9 cellular contexts compared by ENCODE assay signal in the genomic region with DNA sequence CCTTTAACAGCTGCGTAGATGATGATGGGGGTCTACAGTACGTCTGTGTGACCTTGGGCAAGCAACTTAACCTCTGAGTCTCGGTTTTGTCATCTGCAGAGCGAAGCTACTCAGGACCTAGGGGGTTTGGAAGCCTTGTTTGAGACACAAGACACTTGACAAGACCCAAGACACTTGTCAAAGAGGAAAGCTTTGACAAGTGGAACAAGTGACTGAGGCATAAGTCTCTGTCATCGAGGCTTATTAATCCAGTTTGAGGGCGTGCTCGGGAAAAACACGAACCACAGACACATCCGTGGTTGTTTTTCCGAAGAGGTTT. TPM values are rescaled to one million over a fixed set of nuclear protein-coding genes. Genes with fewer than 3 reads are reported as not detected.
DNase-seq lines count a peak whose midpoint lies in the region; TF ChIP-seq lines count a peak whose summit lies in the region.
"Had no signal": no experiment of that assay in that cellular context is flagged by ENCODE, and none has a peak within 500 bp of the region (broad histone marks: within the 10 kb centered on the region; RNA-seq: fewer than 3 reads in every experiment).

No MANE protein-coding gene starts in this region.

- DNase-seq in GM20000 (ENCODE audit: low spot score): peak; percentile 32
- no peak for DNase-seq in fibroblast of pulmonary artery (ENCODE audit: low read depth)
- no peak for DNase-seq in sigmoid colon
- no peak for DNase-seq in NCI-H146 treated with DMSO at 0.1 percent for 48 hours (lab: John Stamatoyannopoulos, UW; ENCODE audit: unreplicated experiment)
- DNase-seq in COLO829 (ENCODE audit: low spot score): no peak
- DNase-seq in GOT3 (lab: John Stamatoyannopoulos, UW): no peak
- no peak for DNase-seq in NCI-H1105 treated with DMSO at 0.1 percent for 48 hours (lab: John Stamatoyannopoulos, UW)

- intact Hi-C loops in sigmoid colon (cut with DNase I): no loop called here

- 34 to 56% methylated on average over 10 of the region's 10 CpGs for WGBS in sigmoid colon, 2 donors

- H3K36me3 ChIP-seq in sigmoid colon: no peaks in the 10 kb centered on the region

- no peaks in the 10 kb centered on the region for H3K27me3 ChIP-seq in sigmoid colon

- TF ChIP-seq CTCF in GM20000 (IDR thresholded peaks at IDR 0.05; ENCODE audit: extremely low read depth, missing control alignments): no peak
- TF ChIP-seq CTCF in WI38 (IDR thresholded peaks at IDR 0.05; ENCODE audit: low read depth, low read length): no peak
- TF ChIP-seq CTCF in fibroblast of pulmonary artery (IDR thresholded peaks at IDR 0.05; ENCODE audit: low read length, missing control alignments): no peak
- no peak for TF ChIP-seq CTCF in sigmoid colon (IDR thresholded peaks at IDR 0.05)

- peaks cover 0 to 17% (median 14%) of the 10 kb centered on the region in 4 donors for H3K4me1 ChIP-seq in sigmoid colon

- TF ChIP-seq EP300 in sigmoid colon (IDR thresholded peaks at IDR 0.05): no peak

- no peaks in the 10 kb centered on the region for H3K9me3 ChIP-seq in sigmoid colon

- H3K4me3 ChIP-seq in WI38 (ENCODE audit: low read depth, low read length) (peak overlapping the region; percentile 44), fibroblast of pulmonary artery (replicated peaks; ENCODE audit: low read depth, low read length) (peak overlapping the region; percentile 27), sigmoid colon (peak overlapping the region; percentile 3 to 80 (median 70))

- no peak for TF ChIP-seq POLR2A in sigmoid colon (IDR thresholded peaks at IDR 0.05)

- peak overlapping the region; percentile 75 to 81 (median 78) for H3K27ac ChIP-seq in sigmoid colon

RNA-seq across cellular contexts. Expression of a gene that starts 0.7 kb away (rescaled TPM):
- total RNA-seq in sigmoid colon: 10 to 100 TPM in 1 of 4 donors, 1 to 10 TPM in 3; 2.0 to 11.8 (median 5.1) TPM
- 10 to 100 TPM; 27.0 to 40.2 (median 34.2) TPM for polyA plus RNA-seq in sigmoid colon

RNA-seq across cellular contexts. Expression of a gene that starts 16.2 kb away (rescaled TPM):
- not detected for total RNA-seq in sigmoid colon
- 100 to 1,000 TPM in 2 of 3 donors, 10 to 100 TPM in 1; 61.0 to 297 (median 132) TPM for polyA plus RNA-seq in sigmoid colon
- total RNA-seq: SK-MEL-5 had no signal
